Comparison of ENCODE assay signal across 10 cellular contexts in genomic region chr13:59750860-59751259, GRCh38.
DNase-seq lines count a peak whose midpoint lies in the region; ATAC-seq lines count a peak whose summit lies in the region.
"Had no signal": no experiment of that assay in that cellular context is flagged by ENCODE, and none has a peak within 500 bp of the region (broad histone marks: within the 10 kb centered on the region; RNA-seq: fewer than 3 reads in every experiment).

No MANE protein-coding gene starts in this region.

- no peak overlapping the region for H4K91ac ChIP-seq in neuronal stem cell (ENCODE audit: low read depth, low read length, poor library complexity)

- WGBS in neuronal stem cell (ENCODE audit: extremely low coverage in 2 of 2, insufficient read length in 2 of 2, insufficient replicate concordance in 1 of 2), 2 donors = no CpG with 5 or more reads among the region's 7 CpGs

- H2AFZ ChIP-seq in neuronal stem cell (ENCODE audit: low read length) = peak overlapping the region; percentile 59

- no peaks in the 10 kb centered on the region for H3K9me3 Mint-ChIP-seq in activated naive CD8-positive, alpha-beta T cell treated with anti-CD3 and anti-CD28 coated beads, Interleukin-2, amount 50 U/mL, for 24 hours
- no peaks in the 10 kb centered on the region for H3K9me3 Mint-ChIP-seq in activated T-cell treated with anti-CD3 and anti-CD28 coated beads, Interleukin-2, amount 50 U/mL, for 72 hours

- H3K4me3 Mint-ChIP-seq in activated naive CD8-positive, alpha-beta T cell treated with anti-CD3 and anti-CD28 coated beads, Interleukin-2, amount 50 U/mL, for 24 hours = no peak overlapping the region
- no peak overlapping the region for H3K4me3 Mint-ChIP-seq in activated T-cell treated with anti-CD3 and anti-CD28 coated beads, Interleukin-2, amount 50 U/mL, for 72 hours

- DNase-seq in ELF-1 (ENCODE audit: low read depth, low spot score) (peak; percentile 80), SK-N-DZ (ENCODE audit: low spot score) (peak; percentile 37), fibroblast of the conjunctiva (ENCODE audit: low read depth) (peak; percentile 72), neuronal stem cell (ENCODE audit: low spot score) (peak; percentile 83)
- DNase-seq in activated naive CD8-positive, alpha-beta T cell treated with anti-CD3 and anti-CD28 coated beads, Interleukin-2, amount 50 U/mL, for 24 hours = no peak
- DNase-seq in activated T-cell treated with anti-CD3 and anti-CD28 coated beads, Interleukin-2, amount 50 U/mL, for 72 hours = no peak
- no peak for DNase-seq in activated CD4-positive, alpha-beta T cell treated with anti-CD3 and anti-CD28 coated beads, Interleukin-2, amount 50 U/mL, for 1 hour
- DNase-seq: activated CD4-positive, CD25-positive, alpha-beta regulatory T cell; GOT3 had no signal

- H2BK120ac ChIP-seq in neuronal stem cell (ENCODE audit: low read depth, low read length) = no peak overlapping the region

- H4K8ac ChIP-seq in neuronal stem cell (ENCODE audit: low read depth, low read length) = no peak overlapping the region

- H3K36me3 ChIP-seq in neuronal stem cell (replicated peaks in 1 of 2; ENCODE audit: control insufficient read depth in 2 of 2, insufficient read depth in 2 of 2, low read length in 2 of 2) = no peaks in the 10 kb centered on the region

- H3K27ac Mint-ChIP-seq in activated naive CD8-positive, alpha-beta T cell treated with anti-CD3 and anti-CD28 coated beads, Interleukin-2, amount 50 U/mL, for 24 hours = no peak overlapping the region
- no peak overlapping the region for H3K27ac Mint-ChIP-seq in activated T-cell treated with anti-CD3 and anti-CD28 coated beads, Interleukin-2, amount 50 U/mL, for 72 hours

- peak overlapping the region; percentile 91 for H3K27ac ChIP-seq in neuronal stem cell (replicated peaks; ENCODE audit: low read length)

- no peak overlapping the region for H2AK5ac ChIP-seq in neuronal stem cell (ENCODE audit: low read depth, low read length)

- no peak overlapping the region for H3K14ac ChIP-seq in neuronal stem cell (ENCODE audit: low read length)

- no peaks in the 10 kb centered on the region for H3K27me3 Mint-ChIP-seq in activated naive CD8-positive, alpha-beta T cell treated with anti-CD3 and anti-CD28 coated beads, Interleukin-2, amount 50 U/mL, for 24 hours
- H3K27me3 Mint-ChIP-seq in activated T-cell treated with anti-CD3 and anti-CD28 coated beads, Interleukin-2, amount 50 U/mL, for 72 hours (ENCODE audit: low read depth) = no peaks in the 10 kb centered on the region

- H3K4ac ChIP-seq in neuronal stem cell (ENCODE audit: low read length) = no peak overlapping the region

- no peaks in the 10 kb centered on the region for H3K27me3 ChIP-seq in neuronal stem cell (ENCODE audit: control insufficient read depth in 3 of 3, insufficient read depth in 3 of 3, low read depth in 1 of 3, low read length in 3 of 3)

- no peak overlapping the region for H3K23ac ChIP-seq in neuronal stem cell (ENCODE audit: low read depth, low read length, poor library complexity)

- H3K9ac ChIP-seq in neuronal stem cell (ENCODE audit: low read depth, low read length, poor library complexity) = no peak overlapping the region

- no peaks in the 10 kb centered on the region for H3K4me1 Mint-ChIP-seq in activated naive CD8-positive, alpha-beta T cell treated with anti-CD3 and anti-CD28 coated beads, Interleukin-2, amount 50 U/mL, for 24 hours
- H3K4me1 Mint-ChIP-seq in activated T-cell treated with anti-CD3 and anti-CD28 coated beads, Interleukin-2, amount 50 U/mL, for 72 hours (ENCODE audit: low read depth) = no peaks in the 10 kb centered on the region

- H3K79me1 ChIP-seq in neuronal stem cell (ENCODE audit: low read depth, low read length) = no peaks in the 10 kb centered on the region

- H3K4me2 ChIP-seq in neuronal stem cell (ENCODE audit: insufficient read depth, low read length, poor library complexity, severe bottlenecking) = peak overlapping the region; percentile 55

- no peaks in the 10 kb centered on the region for H3K36me3 Mint-ChIP-seq in activated naive CD8-positive, alpha-beta T cell treated with anti-CD3 and anti-CD28 coated beads, Interleukin-2, amount 50 U/mL, for 24 hours (ENCODE audit: low read depth)
- H3K36me3 Mint-ChIP-seq in activated T-cell treated with anti-CD3 and anti-CD28 coated beads, Interleukin-2, amount 50 U/mL, for 72 hours (ENCODE audit: insufficient read depth in 2 of 2) = no peaks in the 10 kb centered on the region

- H2BK12ac ChIP-seq in neuronal stem cell (ENCODE audit: low read length) = no peak overlapping the region

- H3K9me3 ChIP-seq in neuronal stem cell (replicated peaks in 1 of 2; ENCODE audit: control insufficient read depth in 2 of 2, insufficient read depth in 1 of 2, low read depth in 1 of 2, low read length in 2 of 2) = no peaks in the 10 kb centered on the region

- H3K4me3 ChIP-seq in neuronal stem cell (ENCODE audit: low read length in 2 of 2) = peak overlapping the region in 1 of 2 donors; percentile 30

- H3K4me1 ChIP-seq in neuronal stem cell (ENCODE audit: control insufficient read depth in 2 of 2, insufficient read depth in 1 of 2, low read depth in 1 of 2, low read length in 2 of 2) = peaks cover 5 to 16% of the 10 kb centered on the region in 2 donors

- no peak overlapping the region for H2BK5ac ChIP-seq in neuronal stem cell (ENCODE audit: low read length)

- no peak for ATAC-seq in activated naive CD8-positive, alpha-beta T cell treated with anti-CD3 and anti-CD28 coated beads, Interleukin-2, amount 50 U/mL, for 24 hours
- no peak for ATAC-seq in activated T-cell treated with anti-CD3 and anti-CD28 coated beads, Interleukin-2, amount 50 U/mL, for 72 hours (replicated peaks in 1 of 2)
- no peak for ATAC-seq in HG02623 (IDR thresholded peaks at IDR 0.05; ENCODE audit: unreplicated experiment)

- H2BK15ac ChIP-seq in neuronal stem cell (ENCODE audit: low read length) = no peak overlapping the region

- no peak overlapping the region for H3K18ac ChIP-seq in neuronal stem cell (ENCODE audit: low read length)

Comparison
In these comparisons a context has a peak if more than half of its experiments do, and no peak if none do; other contexts are left out.
1. DNase-seq: peak in ELF-1 (single experiment), SK-N-DZ (single experiment), fibroblast of the conjunctiva (single experiment) and neuronal stem cell (single experiment); none in activated naive CD8-positive, alpha-beta T cell treated with anti-CD3 and anti-CD28 coated beads, Interleukin-2, amount 50 U/mL, for 24 hours (single experiment), activated T-cell treated with anti-CD3 and anti-CD28 coated beads, Interleukin-2, amount 50 U/mL, for 72 hours (0 of 2) and activated CD4-positive, alpha-beta T cell treated with anti-CD3 and anti-CD28 coated beads, Interleukin-2, amount 50 U/mL, for 1 hour (single experiment).